ENCODE assay signal across 8 cellular contexts in genomic region chr16:425740-426114, GRCh38. TPM values are rescaled to one million over a fixed set of nuclear protein-coding genes. Genes with fewer than 3 reads are reported as not detected.
DNase-seq lines count a peak whose midpoint lies in the region; ATAC-seq and TF ChIP-seq lines count a peak whose summit lies in the region.

No MANE protein-coding gene starts in this region.

- H3K4me3 Mint-ChIP-seq in activated naive CD8-positive, alpha-beta T cell treated with anti-CD3 and anti-CD28 coated beads for 36 hours = peak overlapping the region; percentile 81

- peaks cover 8% of the 10 kb centered on the region for H3K36me3 Mint-ChIP-seq in activated naive CD8-positive, alpha-beta T cell treated with anti-CD3 and anti-CD28 coated beads for 36 hours

- H3K9me3 Mint-ChIP-seq in activated naive CD8-positive, alpha-beta T cell treated with anti-CD3 and anti-CD28 coated beads for 36 hours = no peaks in the 10 kb centered on the region

- no peak for TF ChIP-seq CTCF in suprapubic skin (IDR thresholded peaks at IDR 0.05)

- H3K36me3 ChIP-seq in BLaER1 (peaks cover 23% of the 10 kb centered on the region), suprapubic skin (no peaks in the 10 kb centered on the region)

- ATAC-seq in GM19395 (IDR thresholded peaks at IDR 0.05; ENCODE audit: unreplicated experiment) (peak; percentile 42), HG03457 (IDR thresholded peaks at IDR 0.05; ENCODE audit: unreplicated experiment) (peak; percentile 11), left lobe of liver (peak; percentile 28)

- peaks cover 25% of the 10 kb centered on the region for H3K4me1 Mint-ChIP-seq in activated naive CD8-positive, alpha-beta T cell treated with anti-CD3 and anti-CD28 coated beads for 36 hours

- H3K27ac Mint-ChIP-seq in activated naive CD8-positive, alpha-beta T cell treated with anti-CD3 and anti-CD28 coated beads for 36 hours = no peak overlapping the region

- H3K4me2 ChIP-seq in BLaER1 = peak overlapping the region; percentile 99

- H3K9ac ChIP-seq in BLaER1 = peak overlapping the region; percentile 94

- peak; percentile 66 for DNase-seq in activated naive CD8-positive, alpha-beta T cell treated with anti-CD3 and anti-CD28 coated beads for 36 hours
- DNase-seq in left lobe of liver (ENCODE audit: low spot score) (no peak), suprapubic skin (ENCODE audit: low spot score in 2 of 2) (no peak), NCI-H187 treated with DMSO at 0.1 percent for 48 hours (lab: John Stamatoyannopoulos, UW) (no peak)
- no peak for DNase-seq in activated CD4-positive, CD25-positive, alpha-beta regulatory T cell treated with anti-CD3 and anti-CD28 coated beads, Interleukin-2, amount 50 U/mL, for 72 hours

- H3K9me3 ChIP-seq in BLaER1 (no peaks in the 10 kb centered on the region), suprapubic skin (no peaks in the 10 kb centered on the region)

- no peak for TF ChIP-seq POLR2A in suprapubic skin (IDR thresholded peaks at IDR 0.05)

- peak overlapping the region; percentile 90 for H3K27ac ChIP-seq in BLaER1
- peak overlapping the region; percentile 92 for H3K27ac ChIP-seq in suprapubic skin

- H3K4me1 ChIP-seq in BLaER1 (peaks cover 51% of the 10 kb centered on the region), suprapubic skin (peaks cover 39% of the 10 kb centered on the region)

- WGBS in suprapubic skin = no CpG with 5 or more reads among the region's 63 CpGs

- peaks cover 7% of the 10 kb centered on the region for H3K27me3 Mint-ChIP-seq in activated naive CD8-positive, alpha-beta T cell treated with anti-CD3 and anti-CD28 coated beads for 36 hours

- peaks cover 51% of the 10 kb centered on the region for H4K20me1 ChIP-seq in BLaER1

- H3K27me3 ChIP-seq in BLaER1 = peaks cover 20% of the 10 kb centered on the region
- no peaks in the 10 kb centered on the region for H3K27me3 ChIP-seq in suprapubic skin

- TF ChIP-seq EP300 in suprapubic skin (IDR thresholded peaks at IDR 0.05) = no peak

- H3K4me3 ChIP-seq in BLaER1 = peak overlapping the region; percentile 99
- peak overlapping the region; percentile 80 for H3K4me3 ChIP-seq in suprapubic skin

RNA-seq across cellular contexts. Expression of gene RAB11FIP3, which starts 0.3 kb away (rescaled TPM):
- total RNA-seq in activated naive CD8-positive, alpha-beta T cell treated with anti-CD3 and anti-CD28 coated beads for 36 hours = 10 to 100 TPM; 16.9 to 17.4 TPM
- total RNA-seq in left lobe of liver = 24.1 TPM
- 10 to 100 TPM; 20.7 to 62.5 (median 29.1) TPM for total RNA-seq in suprapubic skin

RNA-seq across cellular contexts. Expression of gene DECR2, which starts 24.0 kb away (rescaled TPM):
- 1 to 10 TPM; 7.0 to 8.2 TPM for total RNA-seq in activated naive CD8-positive, alpha-beta T cell treated with anti-CD3 and anti-CD28 coated beads for 36 hours
- 109 TPM for total RNA-seq in left lobe of liver
- total RNA-seq in suprapubic skin = 10 to 100 TPM in 3 of 4 donors, 1 to 10 TPM in 1; 9.1 to 23.4 (median 12.3) TPM

RNA-seq across cellular contexts. Expression of gene NME4, which starts 28.7 kb away (rescaled TPM):
- total RNA-seq in activated naive CD8-positive, alpha-beta T cell treated with anti-CD3 and anti-CD28 coated beads for 36 hours = 10 to 100 TPM; 15.6 to 17.3 TPM
- 64.9 TPM for total RNA-seq in left lobe of liver
- total RNA-seq in suprapubic skin = 10 to 100 TPM; 25.3 to 29.9 (median 27.7) TPM

RNA-seq across cellular contexts. Expression of gene PGAP6, which starts 43.9 kb away (rescaled TPM):
- 10 to 100 TPM; 22.8 to 24.1 TPM for total RNA-seq in activated naive CD8-positive, alpha-beta T cell treated with anti-CD3 and anti-CD28 coated beads for 36 hours
- 32.6 TPM for total RNA-seq in left lobe of liver
- total RNA-seq in suprapubic skin = 10 to 100 TPM; 12.6 to 19.3 (median 15.5) TPM

RNA-seq across cellular contexts. Expression of gene MRPL28, which starts 55.4 kb away (rescaled TPM):
- 10 to 100 TPM; 89.3 to 94.8 TPM for total RNA-seq in activated naive CD8-positive, alpha-beta T cell treated with anti-CD3 and anti-CD28 coated beads for 36 hours
- total RNA-seq in left lobe of liver (36.1 TPM), suprapubic skin (10 to 100 TPM; 40.9 to 66.7 (median 52.7) TPM)
